In genomic region chr2:8572712-8573233, GRCh38 we compare ENCODE assay signal across 21 cellular contexts.
DNase-seq lines count a peak whose midpoint lies in the region; ATAC-seq and TF ChIP-seq lines count a peak whose summit lies in the region.
"Had no signal": no experiment of that assay in that cellular context is flagged by ENCODE, and none has a peak within 500 bp of the region (broad histone marks: within the 10 kb centered on the region; RNA-seq: fewer than 3 reads in every experiment).

No MANE protein-coding gene starts in this region.

- H3K9me3 Mint-ChIP-seq in activated CD4-positive, alpha-beta memory T cell treated with anti-CD3 and anti-CD28 coated beads for 36 hours = no peaks in the 10 kb centered on the region
- H3K9me3 Mint-ChIP-seq: activated CD8-positive, alpha-beta T cell treated with anti-CD3 and anti-CD28 coated beads for 36 hours; activated naive CD8-positive, alpha-beta T cell treated with anti-CD3 and anti-CD28 coated beads, Interleukin-2, amount 10 ng/mL, durations not matched to agents 7 days and 5 days; CD4-positive, alpha-beta memory T cell; stimulated activated naive CD8-positive, alpha-beta T cell treated with anti-CD3 and anti-CD28 coated beads, Interleukin-15, amount 100 ng/mL, for 72 hours had no signal

- no peak overlapping the region for H3K27ac Mint-ChIP-seq in activated CD4-positive, alpha-beta memory T cell treated with anti-CD3 and anti-CD28 coated beads for 36 hours
- H3K27ac Mint-ChIP-seq: activated CD8-positive, alpha-beta T cell treated with anti-CD3 and anti-CD28 coated beads for 36 hours; activated naive CD8-positive, alpha-beta T cell treated with anti-CD3 and anti-CD28 coated beads, Interleukin-2, amount 10 ng/mL, durations not matched to agents 7 days and 5 days; stimulated activated naive CD8-positive, alpha-beta T cell treated with anti-CD3 and anti-CD28 coated beads, Interleukin-15, amount 100 ng/mL, for 72 hours had no signal

- H3K4me1 ChIP-seq in stomach = peaks cover 11 to 25% (median 21%) of the 10 kb centered on the region in 4 donors
- H3K4me1 ChIP-seq: uterus had no signal

- intact Hi-C loops in stomach (cut with DNase I; ENCODE audit: low total_unique reads) = no loop called here
- intact Hi-C loops in activated CD4-positive, alpha-beta memory T cell treated with anti-CD3 and anti-CD28 coated beads for 36 hours (cut with micrococcal nuclease) = no loop called here

- H3K4me1 Mint-ChIP-seq in activated CD4-positive, alpha-beta memory T cell treated with anti-CD3 and anti-CD28 coated beads for 36 hours (ENCODE audit: low read depth) = peaks cover 26% of the 10 kb centered on the region

- H3K4me3 Mint-ChIP-seq in activated CD4-positive, alpha-beta memory T cell treated with anti-CD3 and anti-CD28 coated beads for 36 hours = no peak overlapping the region
- H3K4me3 Mint-ChIP-seq: activated CD8-positive, alpha-beta T cell treated with anti-CD3 and anti-CD28 coated beads for 36 hours; activated naive CD8-positive, alpha-beta T cell treated with anti-CD3 and anti-CD28 coated beads, Interleukin-2, amount 10 ng/mL, durations not matched to agents 7 days and 5 days; CD4-positive, alpha-beta memory T cell; stimulated activated naive CD8-positive, alpha-beta T cell treated with anti-CD3 and anti-CD28 coated beads, Interleukin-15, amount 100 ng/mL, for 72 hours had no signal

- H3K4me3 ChIP-seq in stomach = no peak overlapping the region
- H3K4me3 ChIP-seq: lower lobe of right lung, uterus had no signal

- no peak for TF ChIP-seq EP300 in stomach (IDR thresholded peaks at IDR 0.05)

- POLR2A ChIA-PET in activated CD4-positive, alpha-beta memory T cell treated with anti-CD3 and anti-CD28 coated beads for 36 hours (lab: Charles Lee) = no interaction called here

- no peak for TF ChIP-seq CTCF in stomach (IDR thresholded peaks at IDR 0.05)

- no peaks in the 10 kb centered on the region for H3K36me3 Mint-ChIP-seq in activated CD4-positive, alpha-beta memory T cell treated with anti-CD3 and anti-CD28 coated beads for 36 hours
- H3K36me3 Mint-ChIP-seq: activated naive CD8-positive, alpha-beta T cell treated with anti-CD3 and anti-CD28 coated beads, Interleukin-2, amount 10 ng/mL, durations not matched to agents 7 days and 5 days; CD4-positive, alpha-beta memory T cell had no signal

- H3K9me3 ChIP-seq in stomach = no peaks in the 10 kb centered on the region
- H3K9me3 ChIP-seq: lower lobe of right lung, uterus had no signal

- peak; percentile 47 for DNase-seq in activated CD8-positive, alpha-beta memory T cell treated with anti-CD3 and anti-CD28 coated beads for 24 hours
- DNase-seq in activated CD8-positive, alpha-beta memory T cell treated with anti-CD3 and anti-CD28 coated beads, Interleukin-2, amount 50 U/mL, for 4 hours = no peak
- peak; percentile 74 for DNase-seq in SHP77 treated with DMSO at 0.1 percent for 48 hours (lab: John Stamatoyannopoulos, UW)
- DNase-seq in left lobe of liver (ENCODE audit: low spot score) = peak; percentile 37
- peak; percentile 16 for DNase-seq in stomach
- no peak for DNase-seq in activated CD4-positive, alpha-beta memory T cell treated with anti-CD3 and anti-CD28 coated beads for 36 hours
- no peak for DNase-seq in retina
- DNase-seq in NOMO-1 treated with DMSO at 0.1 percent for 48 hours (lab: John Stamatoyannopoulos, UW; ENCODE audit: unreplicated experiment) = no peak
- DNase-seq: activated CD8-positive, alpha-beta T cell treated with anti-CD3 and anti-CD28 coated beads for 36 hours; activated naive CD8-positive, alpha-beta T cell treated with anti-CD3 and anti-CD28 coated beads, Interleukin-2, amount 10 ng/mL, durations not matched to agents 7 days and 5 days; brain microvascular endothelial cell; CD4-positive, alpha-beta memory T cell; dermis blood vessel endothelial cell; EL; lower lobe of right lung; naive B cell; NCI-H1092; stimulated activated CD4-positive, alpha-beta T cell treated with anti-CD3 and anti-CD28 coated beads, Interleukin-15, amount 100 ng/mL, for 24 hours; stimulated activated naive CD8-positive, alpha-beta T cell treated with anti-CD3 and anti-CD28 coated beads, Interleukin-15, amount 100 ng/mL, for 72 hours; SW 1271; uterus had no signal

- ATAC-seq in left lobe of liver = no peak
- ATAC-seq: activated CD8-positive, alpha-beta T cell treated with anti-CD3 and anti-CD28 coated beads for 36 hours; stimulated activated naive CD8-positive, alpha-beta T cell treated with anti-CD3 and anti-CD28 coated beads, Interleukin-15, amount 100 ng/mL, for 72 hours had no signal

- no peak for TF ChIP-seq POLR2A in stomach (IDR thresholded peaks at IDR 0.05)

- no peaks in the 10 kb centered on the region for H3K36me3 ChIP-seq in stomach
- H3K36me3 ChIP-seq: brain microvascular endothelial cell, lower lobe of right lung, uterus had no signal

- no peak overlapping the region for H3K27ac ChIP-seq in stomach
- H3K27ac ChIP-seq: brain microvascular endothelial cell, lower lobe of right lung, uterus had no signal

- no peaks in the 10 kb centered on the region for H3K27me3 ChIP-seq in stomach
- H3K27me3 ChIP-seq: brain microvascular endothelial cell, uterus had no signal

- 95 to 98% (median 98%) methylated on average over 12 of the region's 12 CpGs for WGBS in stomach, 5 donors

- CTCF ChIA-PET in activated CD4-positive, alpha-beta memory T cell treated with anti-CD3 and anti-CD28 coated beads for 36 hours (lab: Charles Lee) = no interaction called here

- H3K27me3 Mint-ChIP-seq in activated CD4-positive, alpha-beta memory T cell treated with anti-CD3 and anti-CD28 coated beads for 36 hours = peaks cover 3% of the 10 kb centered on the region

Comparison
In these comparisons a context has a peak if more than half of its experiments do, and no peak if none do; other contexts are left out.
1. DNase-seq: peak in activated CD8-positive, alpha-beta memory T cell treated with anti-CD3 and anti-CD28 coated beads for 24 hours (single experiment), SHP77 treated with DMSO at 0.1 percent for 48 hours (single experiment), left lobe of liver (single experiment) and stomach (single experiment); none in activated CD8-positive, alpha-beta memory T cell treated with anti-CD3 and anti-CD28 coated beads, Interleukin-2, amount 50 U/mL, for 4 hours (single experiment), activated CD4-positive, alpha-beta memory T cell treated with anti-CD3 and anti-CD28 coated beads for 36 hours (single experiment), retina (single experiment) and NOMO-1 treated with DMSO at 0.1 percent for 48 hours (single experiment).